ENCODE assay signal across 8 cellular contexts in genomic region chr6:37499433-37500293, GRCh38. TPM values are rescaled to one million over a fixed set of nuclear protein-coding genes. Genes with fewer than 3 reads are reported as not detected.
DNase-seq lines count a peak whose midpoint lies in the region; ATAC-seq and TF ChIP-seq lines count a peak whose summit lies in the region.

CCDC167 (minus strand) TSS chr6:37499893; CDS start chr6:37499863, 30 bp downstream.

- DNase-seq in AG09319 (ENCODE audit: extremely low read depth, low read depth) (peak; percentile 84), NCI-H345 treated with DMSO at 0.1 percent for 48 hours (lab: John Stamatoyannopoulos, UW; ENCODE audit: unreplicated experiment) (peak; percentile 98), activated B cell treated with CpG ODN at 0.5 μM for 24 hours (peak; percentile 86), cardiac fibroblast (ENCODE audit: low read depth in 2 of 2) (peak; percentile 97 to 98), immature natural killer cell (peak; percentile 94 to 95 (median 94)), spleen (peak; percentile 97)

- no peaks in the 10 kb centered on the region for H3K27me3 ChIP-seq in spleen (replicated peaks in 1 of 7)

- H3K9me3 ChIP-seq in spleen = no peaks in the 10 kb centered on the region

- POLR2A ChIA-PET in activated B cell treated with CpG ODN at 0.5 μM for 24 hours (lab: Charles Lee) = interaction anchor here (0.6 to 1.5 kb wide), 3 partner anchors 63 to 357 kb away, joined by 3 to 8 read pairs (median 3); partner anchors contain the start of gene CMTR1

- CTCF ChIA-PET in activated B cell treated with CpG ODN at 0.5 μM for 24 hours (lab: Charles Lee) = interaction anchor here (1.2 kb wide), 1 partner anchor 15 kb away, joined by 3 read pairs; no protein-coding TSS in a partner anchor

- intact Hi-C loops in activated B cell treated with CpG ODN at 0.5 μM for 24 hours (cut with micrococcal nuclease) (loop anchor here (1.0 to 5.0 kb wide), 5 partner anchors 56 to 320 kb away; partner anchors contain the start of genes CMTR1, MDGA1 and ZFAND3), spleen (cut with DNase I; ENCODE audit: low total_unique reads) (no loop called here)

- 2 to 3% (median 2%) methylated on average over 38 of the region's 38 CpGs for WGBS in spleen, 5 donors

- peak within 1 kb of the TSS; percentile 72 to 77 for H3K4me3 ChIP-seq in cardiac fibroblast (replicated peaks in 1 of 2; ENCODE audit: low read depth in 2 of 2, low read length in 2 of 2)
- peak within 1 kb of the TSS; percentile 54 to 81 (median 68) for H3K4me3 ChIP-seq in spleen

- H3K27ac Mint-ChIP-seq in activated B cell treated with CpG ODN at 0.5 μM for 24 hours (peak within 1 kb of the TSS; percentile 82), immature natural killer cell (peak within 1 kb of the TSS; percentile 93 to 100 (median 98))

- H3K36me3 Mint-ChIP-seq in activated B cell treated with CpG ODN at 0.5 μM for 24 hours (ENCODE audit: low read depth) = peaks cover 2% of the 10 kb centered on the region
- peaks cover 0 to 4% (median 0%) of the 10 kb centered on the region in 3 donors for H3K36me3 Mint-ChIP-seq in immature natural killer cell

- H3K27ac ChIP-seq in spleen = peak within 1 kb of the TSS in 7 of 8 donors; percentile 35 to 89 (median 78)

- H3K4me3 Mint-ChIP-seq in activated B cell treated with CpG ODN at 0.5 μM for 24 hours = peak within 1 kb of the TSS; percentile 96
- H3K4me3 Mint-ChIP-seq in immature natural killer cell = peak within 1 kb of the TSS; percentile 92 to 100 (median 97)

- no peaks in the 10 kb centered on the region for H3K9me3 Mint-ChIP-seq in activated B cell treated with CpG ODN at 0.5 μM for 24 hours
- no peaks in the 10 kb centered on the region for H3K9me3 Mint-ChIP-seq in immature natural killer cell

- peak; percentile 86 for ATAC-seq in GM19025 (IDR thresholded peaks at IDR 0.05; ENCODE audit: low read depth, unreplicated experiment)
- peak; percentile 80 for ATAC-seq in HG03342 (IDR thresholded peaks at IDR 0.05; ENCODE audit: unreplicated experiment)
- ATAC-seq in activated B cell treated with CpG ODN at 0.5 μM for 24 hours (ENCODE audit: low read depth) = peak; percentile 96

- H3K27me3 Mint-ChIP-seq in activated B cell treated with CpG ODN at 0.5 μM for 24 hours = no peaks in the 10 kb centered on the region
- peaks cover 10 to 29% (median 19%) of the 10 kb centered on the region in 3 donors for H3K27me3 Mint-ChIP-seq in immature natural killer cell (ENCODE audit: low read depth in 3 of 3)

- H3K36me3 ChIP-seq in spleen = no peaks in the 10 kb centered on the region

- H3K4me1 Mint-ChIP-seq in activated B cell treated with CpG ODN at 0.5 μM for 24 hours (peaks cover 65% of the 10 kb centered on the region), immature natural killer cell (peaks cover 58 to 63% of the 10 kb centered on the region in 2 donors)

- no peak for TF ChIP-seq POLR2A in spleen (IDR thresholded peaks at IDR 0.05)

- H3K4me1 ChIP-seq in spleen = peaks cover 25 to 78% (median 49%) of the 10 kb centered on the region in 6 donors

- no peak for TF ChIP-seq CTCF in AG09319 (IDR thresholded peaks at IDR 0.05; ENCODE audit: low read depth, low read length)
- no peak for TF ChIP-seq CTCF in activated B cell treated with CpG ODN at 0.5 μM for 24 hours (IDR thresholded peaks at IDR 0.05)
- no peak for TF ChIP-seq CTCF in cardiac fibroblast (IDR thresholded peaks at IDR 0.05; ENCODE audit: low read depth, low read length)
- TF ChIP-seq CTCF in spleen (IDR thresholded peaks at IDR 0.05 in 8 of 11, conservative IDR thresholded peaks at IDR 0.05 in 3 of 11) = no peak

RNA-seq across cellular contexts. Expression of gene CCDC167, which starts in this region (rescaled TPM):
- 18.4 and 25.9 TPM in 2 replicates for total RNA-seq in activated B cell treated with CpG ODN at 0.5 μM for 24 hours
- 100 to 1,000 TPM in 1 of 3 donors, 10 to 100 TPM in 2; 78.7 to 115 (median 79.3) TPM for polyA plus RNA-seq in immature natural killer cell
- total RNA-seq in spleen = 10 to 100 TPM; 11.6 to 38.4 (median 17.4) TPM
- 10 to 100 TPM; 26.1 to 64.8 (median 41.0) TPM for polyA plus RNA-seq in spleen

Comparison
In these comparisons a context has a peak if more than half of its experiments do, and no peak if none do; other contexts are left out.
1. Peak in every context shown above with its lines: DNase-seq, ATAC-seq, H3K4me3 ChIP-seq and H3K27ac ChIP-seq.